18 cellular contexts compared by ENCODE assay signal in the genomic region with DNA sequence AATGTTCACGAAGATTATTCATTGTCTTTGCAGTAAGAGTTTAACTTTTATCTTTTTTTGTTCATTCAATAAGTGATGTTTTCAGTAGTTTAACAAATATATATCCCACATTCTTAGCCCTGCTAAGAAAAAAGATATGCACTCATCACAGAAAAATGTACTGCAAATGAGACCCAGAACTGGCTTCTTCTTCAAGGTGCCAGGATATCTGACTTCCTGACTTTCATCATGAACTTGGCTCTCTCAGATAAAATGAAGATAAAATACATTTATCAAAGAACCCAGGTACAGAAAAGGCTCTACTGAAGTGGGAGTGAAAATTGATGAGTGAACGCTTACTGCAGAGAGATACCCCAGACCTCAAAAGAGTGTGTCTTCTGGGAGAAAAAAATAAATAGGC.
"Had no signal": no experiment of that assay in that cellular context is flagged by ENCODE, and none has a peak within 500 bp of the region (broad histone marks: within the 10 kb centered on the region; RNA-seq: fewer than 3 reads in every experiment).

No MANE protein-coding gene starts in this region.

- H3K27me3 ChIP-seq: breast epithelium, tibial nerve, vagina had no signal

- DNase-seq: activated B cell treated with CpG ODN at 0.5 μM for 24 hours; activated CD4-positive, alpha-beta T cell treated with anti-CD3 and anti-CD28 coated beads, Interleukin-2, amount 10 ng/mL, durations not matched to agents 7 days and 5 days; activated CD8-positive, alpha-beta memory T cell treated with anti-CD3 and anti-CD28 coated beads, Interleukin-2, amount 50 U/mL, for 48 hours; activated naive CD8-positive, alpha-beta T cell treated with anti-CD3 and anti-CD28 coated beads, Interleukin-2, amount 10 ng/mL, durations not matched to agents 7 days and 5 days; aorta; glutamatergic neuron; mesendoderm; nucleus accumbens; stimulated activated CD4-positive, alpha-beta T cell treated with anti-CD3 and anti-CD28 coated beads, Interleukin-15, amount 100 ng/mL, for 24 hours; stimulated activated CD4-positive, alpha-beta T cell treated with anti-CD3 and anti-CD28 coated beads, Interleukin-4, amount 100 ng/mL, for 4 hours; stimulated activated CD8-positive, alpha-beta memory T cell treated with anti-CD3 and anti-CD28 coated beads, Interleukin-4, amount 100 ng/mL, for 48 hours; stimulated activated naive CD4-positive, alpha-beta T cell treated with Interleukin-2 at 50 U/mL for 16 hours; substantia nigra had no signal

- H3K4me1 ChIP-seq: breast epithelium, tibial nerve, vagina had no signal

- ATAC-seq: natural killer cell treated with Interleukin-12 subunit alpha and Interleukin-12 subunit beta and Interleukin-15 and Interleukin-18, amount 100 ng/mL, for 72 hours had no signal

- H3K9me3 ChIP-seq: breast epithelium, tibial nerve, vagina had no signal

- H3K4me3 ChIP-seq: breast epithelium, tibial nerve, vagina had no signal

- H3K36me3 ChIP-seq: breast epithelium, tibial nerve, vagina had no signal

- H3K27ac ChIP-seq: breast epithelium, epithelial cell of prostate, tibial nerve, vagina had no signal
